35 cellular contexts compared by ENCODE assay signal in the genomic region with DNA sequence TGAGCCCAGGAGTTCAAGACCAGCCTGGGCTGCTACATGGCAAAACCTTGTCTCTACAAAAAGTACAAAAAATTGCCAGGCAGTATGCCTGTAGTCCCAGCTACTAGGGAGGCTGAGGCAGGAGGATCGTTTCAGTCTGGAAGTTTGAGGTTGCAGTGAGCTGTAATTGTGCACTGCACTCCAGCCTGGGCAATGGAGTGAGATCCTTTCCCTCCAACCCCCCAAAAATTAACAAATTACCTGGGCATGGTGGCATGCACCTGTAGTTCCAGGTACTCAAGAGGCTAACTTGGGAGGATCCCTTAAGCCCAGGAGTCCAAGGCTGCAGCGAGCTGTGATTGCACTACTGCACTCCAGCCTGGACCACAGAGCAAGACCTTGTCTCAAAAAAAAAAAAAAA. TPM values are rescaled to one million over a fixed set of nuclear protein-coding genes. Genes with fewer than 3 reads are reported as not detected.
"Had no signal": no experiment of that assay in that cellular context is flagged by ENCODE, and none has a peak within 500 bp of the region (broad histone marks: within the 10 kb centered on the region; RNA-seq: fewer than 3 reads in every experiment).

No MANE protein-coding gene starts in this region.

- H3K4me1 Mint-ChIP-seq: activated CD4-positive, alpha-beta T cell treated with anti-CD3 and anti-CD28 coated beads, Interleukin-2, amount 10 ng/mL, durations not matched to agents 7 days and 5 days had no signal

- H3K4me3 ChIP-seq: adrenal gland, body of pancreas, breast epithelium had no signal

- H3K36me3 ChIP-seq: adrenal gland, brain microvascular endothelial cell, breast epithelium had no signal

- H3K27me3 ChIP-seq: adrenal gland, body of pancreas, brain microvascular endothelial cell, breast epithelium had no signal

- H3K4me3 Mint-ChIP-seq: activated CD4-positive, alpha-beta T cell treated with anti-CD3 and anti-CD28 coated beads for 36 hours; activated CD4-positive, alpha-beta T cell treated with anti-CD3 and anti-CD28 coated beads, Interleukin-2, amount 10 ng/mL, durations not matched to agents 7 days and 5 days; activated CD8-positive, alpha-beta T cell treated with anti-CD3 and anti-CD28 coated beads for 36 hours; activated naive CD4-positive, alpha-beta T cell treated with anti-CD3 and anti-CD28 coated beads for 36 hours; activated naive CD8-positive, alpha-beta T cell treated with anti-CD3 and anti-CD28 coated beads for 36 hours; activated T-cell treated with anti-CD3 and anti-CD28 coated beads, Interleukin-2, amount 50 U/mL, for 4 hours; activated T-cell treated with anti-CD3 and anti-CD28 coated beads, Interleukin-2, amount 50 U/mL, for 72 hours; activated T-helper 1 cell treated with anti-CD3 and anti-CD28 coated beads, Interleukin-12 subunit alpha, Interleukin-12 subunit beta, Interleukin-2, Interleukin-4 antibody, amounts not matched to agents 30 ng/mL and 10 ng/mL and 1 ng/mL, durations not matched to agents 14 hours and 24 hours and 36 hours; activated T-helper 17 cell treated with anti-CD3 and anti-CD28 coated beads, Interleukin-2, amount 50 U/mL, for 72 hours; T-helper 1 cell treated with Interleukin-12 subunit alpha and Interleukin-12 subunit beta and Interleukin-4 antibody, amounts not matched to agents 30 μg/mL and 1 μg/mL, for 36 hours; T-helper 2 cell treated with Interferon-gamma antibody and Interleukin-4, amounts not matched to agents 5 μg/mL and 100 μg/mL, for 36 hours had no signal

- ATAC-seq: activated CD4-positive, alpha-beta T cell treated with anti-CD3 and anti-CD28 coated beads for 36 hours; activated CD4-positive, CD25-positive, alpha-beta regulatory T cell treated with anti-CD3 and anti-CD28 coated beads, Interleukin-2, amount 50 U/mL, for 24 hours; activated CD8-positive, alpha-beta T cell treated with anti-CD3 and anti-CD28 coated beads for 36 hours; activated naive CD4-positive, alpha-beta T cell treated with anti-CD3 and anti-CD28 coated beads, Interleukin-2, amount 50 U/mL, for 72 hours; activated T-cell treated with anti-CD3 and anti-CD28 coated beads, Interleukin-2, amount 50 U/mL, for 4 hours; activated T-cell treated with anti-CD3 and anti-CD28 coated beads, Interleukin-2, amount 50 U/mL, for 72 hours; activated T-helper 17 cell treated with anti-CD3 and anti-CD28 coated beads, Interleukin-2, amount 50 U/mL, for 72 hours; body of pancreas had no signal

- H3K27ac Mint-ChIP-seq: activated CD4-positive, alpha-beta T cell treated with anti-CD3 and anti-CD28 coated beads for 36 hours; activated CD4-positive, alpha-beta T cell treated with anti-CD3 and anti-CD28 coated beads, Interleukin-2, amount 10 ng/mL, durations not matched to agents 7 days and 5 days; activated CD8-positive, alpha-beta T cell treated with anti-CD3 and anti-CD28 coated beads for 36 hours; activated naive CD4-positive, alpha-beta T cell treated with anti-CD3 and anti-CD28 coated beads for 36 hours; activated naive CD4-positive, alpha-beta T cell treated with anti-CD3 and anti-CD28 coated beads, Interleukin-2, amount 50 U/mL, for 72 hours; activated naive CD8-positive, alpha-beta T cell treated with anti-CD3 and anti-CD28 coated beads for 36 hours; activated T-cell treated with anti-CD3 and anti-CD28 coated beads, Interleukin-2, amount 50 U/mL, for 72 hours; activated T-helper 1 cell treated with anti-CD3 and anti-CD28 coated beads, Interleukin-12 subunit alpha, Interleukin-12 subunit beta, Interleukin-2, Interleukin-4 antibody, amounts not matched to agents 30 ng/mL and 10 ng/mL and 1 ng/mL, durations not matched to agents 14 hours and 24 hours and 36 hours; activated T-helper 17 cell treated with anti-CD3 and anti-CD28 coated beads, Interleukin-2, amount 50 U/mL, for 72 hours; T-helper 1 cell treated with Interleukin-12 subunit alpha and Interleukin-12 subunit beta and Interleukin-4 antibody, amounts not matched to agents 30 μg/mL and 1 μg/mL, for 36 hours; T-helper 2 cell treated with Interferon-gamma antibody and Interleukin-4, amounts not matched to agents 5 μg/mL and 100 μg/mL, for 36 hours had no signal

- H3K9me3 ChIP-seq: adrenal gland, body of pancreas, breast epithelium had no signal

- H3K36me3 Mint-ChIP-seq: activated naive CD4-positive, alpha-beta T cell treated with anti-CD3 and anti-CD28 coated beads, Interleukin-2, amount 50 U/mL, for 72 hours; activated naive CD8-positive, alpha-beta T cell treated with anti-CD3 and anti-CD28 coated beads for 36 hours had no signal

- H3K9me3 Mint-ChIP-seq: activated CD4-positive, alpha-beta T cell treated with anti-CD3 and anti-CD28 coated beads, Interleukin-2, amount 10 ng/mL, durations not matched to agents 7 days and 5 days; activated CD8-positive, alpha-beta T cell treated with anti-CD3 and anti-CD28 coated beads for 36 hours; activated naive CD4-positive, alpha-beta T cell treated with anti-CD3 and anti-CD28 coated beads for 36 hours; activated naive CD4-positive, alpha-beta T cell treated with anti-CD3 and anti-CD28 coated beads, Interleukin-2, amount 50 U/mL, for 72 hours; activated naive CD8-positive, alpha-beta T cell treated with anti-CD3 and anti-CD28 coated beads for 36 hours; activated T-cell treated with anti-CD3 and anti-CD28 coated beads, Interleukin-2, amount 50 U/mL, for 4 hours; activated T-cell treated with anti-CD3 and anti-CD28 coated beads, Interleukin-2, amount 50 U/mL, for 72 hours; activated T-helper 1 cell treated with anti-CD3 and anti-CD28 coated beads, Interleukin-12 subunit alpha, Interleukin-12 subunit beta, Interleukin-2, Interleukin-4 antibody, amounts not matched to agents 30 ng/mL and 10 ng/mL and 1 ng/mL, durations not matched to agents 14 hours and 24 hours and 36 hours; activated T-helper 17 cell treated with anti-CD3 and anti-CD28 coated beads, Interleukin-2, amount 50 U/mL, for 72 hours; T-helper 1 cell treated with Interleukin-12 subunit alpha and Interleukin-12 subunit beta and Interleukin-4 antibody, amounts not matched to agents 30 μg/mL and 1 μg/mL, for 36 hours; T-helper 2 cell treated with Interferon-gamma antibody and Interleukin-4, amounts not matched to agents 5 μg/mL and 100 μg/mL, for 36 hours had no signal

- H3K27ac ChIP-seq: adrenal gland, body of pancreas, brain microvascular endothelial cell, breast epithelium, VCaP had no signal

- DNase-seq: activated CD4-positive, alpha-beta T cell treated with anti-CD3 and anti-CD28 coated beads for 1 hour; activated CD4-positive, alpha-beta T cell treated with anti-CD3 and anti-CD28 coated beads for 36 hours; activated CD4-positive, alpha-beta T cell treated with anti-CD3 and anti-CD28 coated beads for 48 hours; activated CD4-positive, alpha-beta T cell treated with anti-CD3 and anti-CD28 coated beads, Interleukin-2, amount 10 ng/mL, durations not matched to agents 7 days and 5 days; activated CD4-positive, alpha-beta T cell treated with anti-CD3 and anti-CD28 coated beads, Interleukin-2, amount 50 U/mL, for 48 hours; activated CD4-positive, CD25-positive, alpha-beta regulatory T cell; activated CD8-positive, alpha-beta memory T cell treated with anti-CD3 and anti-CD28 coated beads, Interleukin-2, amount 50 U/mL, for 4 hours; activated CD8-positive, alpha-beta T cell treated with anti-CD3 and anti-CD28 coated beads for 36 hours; activated effector memory CD4-positive, alpha-beta T cell treated with anti-CD3 and anti-CD28 coated beads, Interleukin-2, amount 50 U/mL, for 16 hours; activated gamma-delta T cell treated with Interleukin-2 at 50 U/mL for 16 hours; activated naive CD4-positive, alpha-beta T cell; activated naive CD4-positive, alpha-beta T cell treated with anti-CD3 and anti-CD28 coated beads for 36 hours; activated naive CD4-positive, alpha-beta T cell treated with anti-CD3 and anti-CD28 coated beads, Interleukin-2, amount 50 U/mL, for 16 hours; activated naive CD8-positive, alpha-beta T cell treated with anti-CD3 and anti-CD28 coated beads for 36 hours; activated T-cell treated with anti-CD3 and anti-CD28 coated beads for 4 hours; activated T-cell treated with anti-CD3 and anti-CD28 coated beads, Interleukin-2, amount 50 U/mL, for 1 hour; activated T-cell treated with anti-CD3 and anti-CD28 coated beads, Interleukin-2, amount 50 U/mL, for 4 hours; activated T-cell treated with anti-CD3 and anti-CD28 coated beads, Interleukin-2, amount 50 U/mL, for 72 hours; adrenal gland; amniotic stem cell; aorta; body of pancreas; brain microvascular endothelial cell; central memory CD4-positive, alpha-beta T cell; T-helper 1 cell; T-helper 2 cell; T-helper 9 cell had no signal

- H3K4me1 ChIP-seq: breast epithelium had no signal

RNA-seq across cellular contexts. Expression of gene GMPR, which starts 29.4 kb away (rescaled TPM):
- total RNA-seq: activated T-cell treated with anti-CD3 and anti-CD28 coated beads, Interleukin-2, amount 50 U/mL, for 72 hours had no signal
